10 cellular contexts compared by ENCODE assay signal in the genomic region with DNA sequence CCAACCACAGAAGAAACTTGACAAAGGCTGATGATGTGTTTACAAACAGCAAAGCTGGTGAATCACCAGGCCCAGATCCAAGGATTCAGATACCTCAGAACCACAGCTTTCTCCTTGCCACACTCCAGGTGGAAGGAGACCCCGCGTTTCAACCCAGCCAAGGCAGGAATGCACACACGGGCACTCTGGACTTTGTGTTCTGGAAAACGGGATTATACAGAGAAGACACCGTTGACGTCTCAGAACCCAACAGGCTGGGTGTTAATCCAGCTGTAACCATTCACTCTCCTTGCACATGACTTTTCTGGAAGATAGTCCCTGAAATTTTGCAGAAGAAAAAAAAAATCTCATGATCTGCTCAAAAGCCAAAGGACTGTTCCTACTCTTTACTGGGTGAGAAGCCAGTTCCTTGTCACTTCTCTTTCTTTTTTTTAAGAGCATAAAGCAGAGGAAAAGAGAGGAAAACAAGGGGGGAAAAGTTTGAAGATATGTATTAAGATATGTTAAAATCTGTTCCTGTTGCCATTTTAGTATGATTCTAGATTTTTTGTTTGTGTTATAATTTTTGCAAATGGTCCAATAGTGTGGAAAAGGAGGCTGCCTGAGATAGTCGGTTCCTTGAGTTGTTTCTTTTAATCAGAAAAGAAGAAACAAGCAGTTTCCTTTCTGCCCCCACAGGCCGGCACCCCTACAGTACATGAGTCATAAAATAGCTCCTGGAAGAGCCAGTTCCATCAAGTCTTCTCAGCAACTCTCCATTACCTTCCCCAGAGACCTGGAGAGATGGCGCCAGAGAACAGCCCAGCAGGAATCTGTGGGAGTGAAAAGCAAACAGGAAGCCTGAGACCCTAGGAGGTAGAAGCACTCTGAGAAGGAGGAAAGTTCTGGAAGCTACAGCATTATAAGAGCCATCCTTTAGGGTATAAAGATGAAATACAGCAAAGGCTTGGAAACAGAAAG.
DNase-seq lines count a peak whose midpoint lies in the region; ATAC-seq, FAIRE-seq and TF ChIP-seq lines count a peak whose summit lies in the region.
"Had no signal": no experiment of that assay in that cellular context is flagged by ENCODE, and none has a peak within 500 bp of the region (broad histone marks: within the 10 kb centered on the region; RNA-seq: fewer than 3 reads in every experiment).

No MANE protein-coding gene starts in this region.

- H3K4me3 ChIP-seq in bronchial epithelial cell (ENCODE audit: low read depth, low read length) (no peak overlapping the region), keratinocyte (ENCODE audit: control insufficient read depth in 2 of 3, extremely low read depth in 1 of 3, insufficient read depth in 2 of 3, low read depth in 1 of 3, low read length in 3 of 3) (no peak overlapping the region), testis (no peak overlapping the region)
- H3K4me3 ChIP-seq: PC-9 had no signal

- no peak for ATAC-seq in HG02642 (IDR thresholded peaks at IDR 0.05; ENCODE audit: poor library complexity, unreplicated experiment)
- ATAC-seq in GM21367 (IDR thresholded peaks at IDR 0.05; ENCODE audit: unreplicated experiment) = no peak

- TF ChIP-seq POLR2A in testis (IDR thresholded peaks at IDR 0.05) = no peak

- intact Hi-C loops in testis (cut with DNase I; ENCODE audit: low total_unique reads) = loop anchor here (5.0 kb wide), 1 partner anchor 71 kb away; a partner anchor contains a TSS

- H3K27me3 ChIP-seq in bronchial epithelial cell (ENCODE audit: control insufficient read depth, insufficient read depth, low read length) (no peaks in the 10 kb centered on the region), keratinocyte (ENCODE audit: control insufficient read depth, extremely low read depth, insufficient read depth, low read length) (no peaks in the 10 kb centered on the region), testis (no peaks in the 10 kb centered on the region)

- no peak overlapping the region for H3K4me2 ChIP-seq in keratinocyte (ENCODE audit: control insufficient read depth, extremely low read depth, insufficient read depth, low read depth, low read length)
- H3K4me2 ChIP-seq: PC-9 had no signal

- H3K36me3 ChIP-seq in bronchial epithelial cell (ENCODE audit: control insufficient read depth, insufficient read depth, low read length) (no peaks in the 10 kb centered on the region), keratinocyte (ENCODE audit: control insufficient read depth in 2 of 2, extremely low read depth in 1 of 2, insufficient read depth in 2 of 2, low read length in 2 of 2) (no peaks in the 10 kb centered on the region), testis (ENCODE audit: low read depth, missing control alignments) (no peaks in the 10 kb centered on the region)

- H2AFZ ChIP-seq in keratinocyte (ENCODE audit: control insufficient read depth, low read length) = no peak overlapping the region
- H2AFZ ChIP-seq: PC-9 had no signal

- FAIRE-seq in bronchial epithelial cell (lab: Jason Lieb, UNC) (no peak), keratinocyte (lab: Jason Lieb, UNC) (no peak)

- H3K4me1 ChIP-seq in keratinocyte (ENCODE audit: control insufficient read depth, extremely low read depth, insufficient read depth, low read length) (no peaks in the 10 kb centered on the region), testis (peaks cover 4% of the 10 kb centered on the region)

- WGBS in testis, 2 donors = 48 to 63% methylated on average over 9 of the region's 9 CpGs

- no peak overlapping the region for H3K9ac ChIP-seq in keratinocyte (ENCODE audit: control insufficient read depth, extremely low read depth, insufficient read depth, low read length)

- H3K9me1 ChIP-seq in keratinocyte (ENCODE audit: control insufficient read depth, extremely low read depth, insufficient read depth, low read length) = no peaks in the 10 kb centered on the region

- no peaks in the 10 kb centered on the region for H3K9me3 ChIP-seq in keratinocyte (ENCODE audit: control insufficient read depth, low read depth, low read length)
- no peaks in the 10 kb centered on the region for H3K9me3 ChIP-seq in testis

- no peaks in the 10 kb centered on the region for H4K20me1 ChIP-seq in keratinocyte (ENCODE audit: control insufficient read depth, extremely low read depth, insufficient read depth, low read length)

- DNase-seq in M059J (ENCODE audit: low read depth) = peak; percentile 2
- peak; percentile 25 for DNase-seq in bronchial epithelial cell (ENCODE audit: low read depth)
- DNase-seq in keratinocyte (ENCODE audit: low read depth, low spot score) = no peak
- DNase-seq in testis = peak; percentile 67
- DNase-seq in NCI-H524 treated with DMSO at 0.1 percent for 48 hours (lab: John Stamatoyannopoulos, UW) = no peak
- DNase-seq: activated CD4-positive, alpha-beta T cell treated with anti-CD3 and anti-CD28 coated beads for 1 hour; activated naive CD8-positive, alpha-beta T cell treated with anti-CD3 and anti-CD28 coated beads for 36 hours; PC-9 had no signal

- H3K27ac ChIP-seq in keratinocyte (ENCODE audit: control insufficient read depth, insufficient read depth, low read length) (no peak overlapping the region), testis (peak overlapping the region; percentile 35 to 79)
- H3K27ac ChIP-seq: PC-9 had no signal

- dilution Hi-C loops in keratinocyte (cut with MboI; ENCODE audit: extremely low pct_ligation_motif_present, low sequenced_read_pairs) = no loop called here

- TF ChIP-seq CTCF in bronchial epithelial cell (IDR thresholded peaks at IDR 0.05; ENCODE audit: insufficient read depth, low read length, severe bottlenecking) (no peak), keratinocyte (optimal IDR thresholded peaks at IDR 0.05 in 1 of 3, IDR thresholded peaks at IDR 0.05 in 1 of 3, conservative IDR thresholded peaks at IDR 0.05 in 1 of 3; ENCODE audit: extremely low read depth in 1 of 3, insufficient read depth in 2 of 3, low read length in 3 of 3) (peak in 2 of 3 experiments; percentile 15 to 24), testis (IDR thresholded peaks at IDR 0.05) (no peak)

- H3K79me2 ChIP-seq in keratinocyte (ENCODE audit: control insufficient read depth, insufficient read depth, low read length) = no peaks in the 10 kb centered on the region

Comparison
In these comparisons a context has a peak if more than half of its experiments do, and no peak if none do; other contexts are left out.
1. DNase-seq: peak in M059J (single experiment), bronchial epithelial cell (single experiment) and testis (single experiment); none in keratinocyte (single experiment) and NCI-H524 treated with DMSO at 0.1 percent for 48 hours (single experiment).
2. CTCF ChIP-seq: peak in keratinocyte (2 of 3); none in bronchial epithelial cell (single experiment) and testis (0 of 3).